Comparison of ENCODE assay signal across 2 cellular contexts in the genomic region with DNA sequence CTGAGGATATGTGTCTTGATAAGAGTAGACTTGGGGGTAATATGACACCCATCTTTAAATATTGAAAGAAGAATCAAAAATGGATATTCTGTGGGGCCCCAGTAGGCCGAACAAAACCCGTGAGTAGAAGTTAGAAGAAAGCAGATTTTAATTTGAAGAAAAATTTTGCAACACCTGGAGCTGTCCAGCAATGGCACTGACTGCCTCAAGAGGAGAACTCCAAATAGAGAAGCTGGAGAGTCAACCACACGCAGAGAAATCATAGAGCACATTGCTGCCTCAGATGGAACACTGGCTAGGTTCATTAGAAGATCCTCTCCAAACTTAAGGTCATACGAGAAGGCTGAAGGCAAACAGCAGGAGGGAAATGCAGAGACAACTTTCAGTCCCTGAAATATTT.
A peak's percentile ranks its signal among the peaks of the same experiment; 100 is the strongest.
TF ChIP-seq lines count a peak whose summit lies in the region.

No MANE protein-coding gene starts in this region.

TF ChIP-seq in SK-N-SH, 30 proteins besides CTCF, POLR2A, EP300 and RAD21:
- TF ChIP-seq, protein P1, sequence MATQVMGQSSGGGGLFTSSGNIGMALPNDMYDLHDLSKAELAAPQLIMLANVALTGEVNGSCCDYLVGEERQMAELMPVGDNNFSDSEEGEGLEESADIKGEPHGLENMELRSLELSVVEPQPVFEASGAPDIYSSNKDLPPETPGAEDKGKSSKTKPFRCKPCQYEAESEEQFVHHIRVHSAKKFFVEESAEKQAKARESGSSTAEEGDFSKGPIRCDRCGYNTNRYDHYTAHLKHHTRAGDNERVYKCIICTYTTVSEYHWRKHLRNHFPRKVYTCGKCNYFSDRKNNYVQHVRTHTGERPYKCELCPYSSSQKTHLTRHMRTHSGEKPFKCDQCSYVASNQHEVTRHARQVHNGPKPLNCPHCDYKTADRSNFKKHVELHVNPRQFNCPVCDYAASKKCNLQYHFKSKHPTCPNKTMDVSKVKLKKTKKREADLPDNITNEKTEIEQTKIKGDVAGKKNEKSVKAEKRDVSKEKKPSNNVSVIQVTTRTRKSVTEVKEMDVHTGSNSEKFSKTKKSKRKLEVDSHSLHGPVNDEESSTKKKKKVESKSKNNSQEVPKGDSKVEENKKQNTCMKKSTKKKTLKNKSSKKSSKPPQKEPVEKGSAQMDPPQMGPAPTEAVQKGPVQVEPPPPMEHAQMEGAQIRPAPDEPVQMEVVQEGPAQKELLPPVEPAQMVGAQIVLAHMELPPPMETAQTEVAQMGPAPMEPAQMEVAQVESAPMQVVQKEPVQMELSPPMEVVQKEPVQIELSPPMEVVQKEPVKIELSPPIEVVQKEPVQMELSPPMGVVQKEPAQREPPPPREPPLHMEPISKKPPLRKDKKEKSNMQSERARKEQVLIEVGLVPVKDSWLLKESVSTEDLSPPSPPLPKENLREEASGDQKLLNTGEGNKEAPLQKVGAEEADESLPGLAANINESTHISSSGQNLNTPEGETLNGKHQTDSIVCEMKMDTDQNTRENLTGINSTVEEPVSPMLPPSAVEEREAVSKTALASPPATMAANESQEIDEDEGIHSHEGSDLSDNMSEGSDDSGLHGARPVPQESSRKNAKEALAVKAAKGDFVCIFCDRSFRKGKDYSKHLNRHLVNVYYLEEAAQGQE (IDR thresholded peaks at IDR 0.05; ENCODE audit: low read depth, low read length): peak; percentile 89
- TF ChIP-seq, protein P2, sequence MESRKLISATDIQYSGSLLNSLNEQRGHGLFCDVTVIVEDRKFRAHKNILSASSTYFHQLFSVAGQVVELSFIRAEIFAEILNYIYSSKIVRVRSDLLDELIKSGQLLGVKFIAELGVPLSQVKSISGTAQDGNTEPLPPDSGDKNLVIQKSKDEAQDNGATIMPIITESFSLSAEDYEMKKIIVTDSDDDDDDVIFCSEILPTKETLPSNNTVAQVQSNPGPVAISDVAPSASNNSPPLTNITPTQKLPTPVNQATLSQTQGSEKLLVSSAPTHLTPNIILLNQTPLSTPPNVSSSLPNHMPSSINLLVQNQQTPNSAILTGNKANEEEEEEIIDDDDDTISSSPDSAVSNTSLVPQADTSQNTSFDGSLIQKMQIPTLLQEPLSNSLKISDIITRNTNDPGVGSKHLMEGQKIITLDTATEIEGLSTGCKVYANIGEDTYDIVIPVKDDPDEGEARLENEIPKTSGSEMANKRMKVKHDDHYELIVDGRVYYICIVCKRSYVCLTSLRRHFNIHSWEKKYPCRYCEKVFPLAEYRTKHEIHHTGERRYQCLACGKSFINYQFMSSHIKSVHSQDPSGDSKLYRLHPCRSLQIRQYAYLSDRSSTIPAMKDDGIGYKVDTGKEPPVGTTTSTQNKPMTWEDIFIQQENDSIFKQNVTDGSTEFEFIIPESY (IDR thresholded peaks at IDR 0.05; ENCODE audit: borderline replicate concordance, low read depth): no peak

TF ChIP-seq in SK-N-SH treated with all-trans-retinoic acid at 6 μM for 48 hours, 23 proteins besides CTCF, POLR2A, EP300 and RAD21:
- TF ChIP-seq, protein P3, sequence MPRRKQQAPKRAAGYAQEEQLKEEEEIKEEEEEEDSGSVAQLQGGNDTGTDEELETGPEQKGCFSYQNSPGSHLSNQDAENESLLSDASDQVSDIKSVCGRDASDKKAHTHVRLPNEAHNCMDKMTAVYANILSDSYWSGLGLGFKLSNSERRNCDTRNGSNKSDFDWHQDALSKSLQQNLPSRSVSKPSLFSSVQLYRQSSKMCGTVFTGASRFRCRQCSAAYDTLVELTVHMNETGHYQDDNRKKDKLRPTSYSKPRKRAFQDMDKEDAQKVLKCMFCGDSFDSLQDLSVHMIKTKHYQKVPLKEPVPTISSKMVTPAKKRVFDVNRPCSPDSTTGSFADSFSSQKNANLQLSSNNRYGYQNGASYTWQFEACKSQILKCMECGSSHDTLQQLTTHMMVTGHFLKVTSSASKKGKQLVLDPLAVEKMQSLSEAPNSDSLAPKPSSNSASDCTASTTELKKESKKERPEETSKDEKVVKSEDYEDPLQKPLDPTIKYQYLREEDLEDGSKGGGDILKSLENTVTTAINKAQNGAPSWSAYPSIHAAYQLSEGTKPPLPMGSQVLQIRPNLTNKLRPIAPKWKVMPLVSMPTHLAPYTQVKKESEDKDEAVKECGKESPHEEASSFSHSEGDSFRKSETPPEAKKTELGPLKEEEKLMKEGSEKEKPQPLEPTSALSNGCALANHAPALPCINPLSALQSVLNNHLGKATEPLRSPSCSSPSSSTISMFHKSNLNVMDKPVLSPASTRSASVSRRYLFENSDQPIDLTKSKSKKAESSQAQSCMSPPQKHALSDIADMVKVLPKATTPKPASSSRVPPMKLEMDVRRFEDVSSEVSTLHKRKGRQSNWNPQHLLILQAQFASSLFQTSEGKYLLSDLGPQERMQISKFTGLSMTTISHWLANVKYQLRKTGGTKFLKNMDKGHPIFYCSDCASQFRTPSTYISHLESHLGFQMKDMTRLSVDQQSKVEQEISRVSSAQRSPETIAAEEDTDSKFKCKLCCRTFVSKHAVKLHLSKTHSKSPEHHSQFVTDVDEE (CRISPR knock-in tag; IDR thresholded peaks at IDR 0.05): no peak
- TF ChIP-seq PPARA (CRISPR knock-in tag; IDR thresholded peaks at IDR 0.05; ENCODE audit: borderline replicate concordance): no peak
TF ChIP-seq in SK-N-SH treated with all-trans-retinoic acid at 6 μM for 48 hours: peak in this region for 0.
